ENCODE assay signal across 7 cellular contexts in the genomic region with DNA sequence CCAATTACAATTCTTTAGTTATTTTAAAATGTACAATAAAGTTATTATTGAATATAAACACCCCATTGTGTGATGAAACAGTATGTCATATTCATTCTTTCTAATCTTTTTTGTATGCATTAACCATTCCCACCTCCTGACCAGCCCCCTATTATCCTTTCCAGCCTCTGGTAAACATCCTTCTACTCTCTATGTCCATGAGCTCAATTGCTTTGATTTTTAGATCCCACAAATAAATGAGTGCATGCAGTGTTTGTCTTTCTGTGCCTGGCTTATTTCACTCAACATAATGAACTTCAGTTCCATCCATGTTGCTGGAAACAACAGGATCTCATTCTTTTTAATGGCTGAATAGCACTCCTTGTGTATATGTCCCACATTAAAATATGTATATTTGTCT.
"Had no signal": no experiment of that assay in that cellular context is flagged by ENCODE, and none has a peak within 500 bp of the region (broad histone marks: within the 10 kb centered on the region; RNA-seq: fewer than 3 reads in every experiment).

No MANE protein-coding gene starts in this region.

- DNase-seq: H9, HCEC 1CT, IMR-90 had no signal

- FAIRE-seq: H1, H54, HTR-8/SVneo, K562 had no signal
